ENCODE assay signal across 9 cellular contexts in genomic region chr1:205247130-205247921, GRCh38. TPM values are rescaled to one million over a fixed set of nuclear protein-coding genes. Genes with fewer than 3 reads are reported as not detected.
DNase-seq lines count a peak whose midpoint lies in the region; FAIRE-seq and TF ChIP-seq lines count a peak whose summit lies in the region.
"Had no signal": no experiment of that assay in that cellular context is flagged by ENCODE, and none has a peak within 500 bp of the region (broad histone marks: within the 10 kb centered on the region; RNA-seq: fewer than 3 reads in every experiment).

No MANE protein-coding gene starts in this region.

- H3K4me3 ChIP-seq in osteoblast (ENCODE audit: insufficient read depth, low read length) (no peak overlapping the region), small intestine (ENCODE audit: low read depth in 1 of 2, low read length in 2 of 2) (no peak overlapping the region)
- H3K4me3 ChIP-seq: esophagus squamous epithelium had no signal

- TF ChIP-seq CTCF in osteoblast (IDR thresholded peaks at IDR 0.05; ENCODE audit: extremely low read depth, low read depth, low read length) = no peak

- H4K20me1 ChIP-seq in osteoblast (ENCODE audit: insufficient read depth, low read length) = no peaks in the 10 kb centered on the region

- H3K4me1 ChIP-seq in osteoblast (ENCODE audit: insufficient read depth, low read length) (peaks cover 3% of the 10 kb centered on the region), small intestine (ENCODE audit: control insufficient read depth in 2 of 2, insufficient read depth in 1 of 2, low read depth in 1 of 2, low read length in 1 of 2) (peaks cover 0 to 7% of the 10 kb centered on the region in 2 donors)

- H3K36me3 ChIP-seq in osteoblast (ENCODE audit: insufficient read depth, low read length) = no peaks in the 10 kb centered on the region
- H3K36me3 ChIP-seq in small intestine (ENCODE audit: control insufficient read depth in 2 of 2, insufficient read depth in 2 of 2, low read length in 2 of 2) = no peaks in the 10 kb centered on the region
- H3K36me3 ChIP-seq: esophagus squamous epithelium had no signal

- H3K27me3 ChIP-seq in osteoblast (ENCODE audit: insufficient read depth, low read length) (no peaks in the 10 kb centered on the region), small intestine (ENCODE audit: control insufficient read depth in 2 of 2, insufficient read depth in 2 of 2, low read length in 2 of 2) (no peaks in the 10 kb centered on the region)
- H3K27me3 ChIP-seq: esophagus squamous epithelium had no signal

- DNase-seq in DMS 273 treated with DMSO at 0.1 percent for 48 hours (lab: John Stamatoyannopoulos, UW) (peak; percentile 65), NCI-H2196 (lab: John Stamatoyannopoulos, UW; ENCODE audit: unreplicated experiment) (peak; percentile 53), fibroblast of gingiva (ENCODE audit: low read depth) (peak; percentile 26), osteoblast (ENCODE audit: insufficient read length, low spot score, missing footprints) (peak; percentile 30), NCI-H510A (lab: John Stamatoyannopoulos, UW) (no peak), SK-N-DZ (ENCODE audit: low spot score) (no peak), small intestine (no peak), AG08395 (ENCODE audit: low spot score) (no peak)
- DNase-seq: esophagus squamous epithelium had no signal

- 50 to 77% (median 69%) methylated on average over 9 of the region's 9 CpGs for WGBS in small intestine, 3 donors

- H3K9me3 ChIP-seq in osteoblast (ENCODE audit: low read depth, low read length) (no peaks in the 10 kb centered on the region), small intestine (ENCODE audit: control insufficient read depth, low read depth) (no peaks in the 10 kb centered on the region)
- H3K9me3 ChIP-seq: esophagus squamous epithelium had no signal

- H2AFZ ChIP-seq in osteoblast (ENCODE audit: low read length) = no peak overlapping the region

- no peaks in the 10 kb centered on the region for H3K79me2 ChIP-seq in osteoblast (ENCODE audit: insufficient read depth, low read length)

- no peak for FAIRE-seq in small intestine (lab: Jason Lieb, UNC)

- H3K27ac ChIP-seq in osteoblast (ENCODE audit: low read depth, low read length) (no peak overlapping the region), small intestine (ENCODE audit: low read depth in 1 of 2, low read length in 1 of 2) (no peak overlapping the region)

- no peak overlapping the region for H3K4me2 ChIP-seq in osteoblast (ENCODE audit: insufficient read depth, low read length)

RNA-seq across cellular contexts. Expression of gene TMCC2, which starts 19.6 kb away (rescaled TPM):
- total RNA-seq in osteoblast = 1.8 and 2.9 TPM in 2 replicates
- 7.5 and 9.4 TPM in 2 replicates for polyA plus RNA-seq in SK-N-DZ (2014; cell fraction: cytosol; rRNA removed)
- polyA plus RNA-seq in SK-N-DZ (2014; cell fraction: nucleus; rRNA removed) = 7.3 and 9.3 TPM in 2 replicates
- polyA plus RNA-seq in small intestine = 1 to 10 TPM in 1 of 3 donors, under 1 TPM in 2; 0.54 to 1.7 (median 0.67) TPM

RNA-seq across cellular contexts. Expression of gene DSTYK, which starts 35.8 kb away (rescaled TPM):
- total RNA-seq in osteoblast = 16.5 and 18.1 TPM in 2 replicates
- polyA plus RNA-seq in SK-N-DZ (2014; cell fraction: cytosol; rRNA removed) = 4.9 and 6.7 TPM in 2 replicates
- 1.9 and 2.7 TPM in 2 replicates for polyA plus RNA-seq in SK-N-DZ (2014; cell fraction: nucleus; rRNA removed)
- 1 to 10 TPM; 1.1 to 3.5 (median 1.1) TPM for polyA plus RNA-seq in small intestine

Comparison
In these comparisons a context has a peak if more than half of its experiments do, and no peak if none do; other contexts are left out.
1. DNase-seq: peak in DMS 273 treated with DMSO at 0.1 percent for 48 hours (single experiment), NCI-H2196 (single experiment), fibroblast of gingiva (single experiment) and osteoblast (single experiment); none in NCI-H510A (single experiment), SK-N-DZ (single experiment), small intestine (single experiment) and AG08395 (single experiment).